Comparison of ENCODE assay signal across 22 cellular contexts in the genomic region with DNA sequence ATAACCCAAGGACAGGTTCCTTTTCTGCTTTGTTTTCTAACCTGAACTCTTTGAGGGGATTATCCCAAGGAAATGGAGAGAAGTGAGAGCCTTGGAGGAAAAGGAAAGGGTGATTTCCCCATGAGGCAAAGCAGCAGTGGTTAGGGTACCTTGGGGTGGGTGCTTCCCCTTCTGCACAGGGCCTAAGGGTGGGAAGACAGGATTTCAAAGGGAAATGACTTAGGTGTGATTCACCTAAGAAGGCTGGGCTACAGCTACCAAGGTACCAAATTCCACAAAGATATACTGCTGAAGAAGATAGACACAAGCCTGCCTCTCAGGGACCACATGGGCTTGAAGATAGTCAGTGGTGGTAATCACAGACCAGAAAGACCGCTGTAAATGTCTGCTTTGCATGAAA.
"Had no signal": no experiment of that assay in that cellular context is flagged by ENCODE, and none has a peak within 500 bp of the region (broad histone marks: within the 10 kb centered on the region; RNA-seq: fewer than 3 reads in every experiment).

No MANE protein-coding gene starts in this region.

- H3K27me3 ChIP-seq: dorsolateral prefrontal cortex, gastroesophageal sphincter, heart left ventricle, hepatocyte, neutrophil, sigmoid colon, stomach, testis, tibial artery had no signal

- H3K4me2 ChIP-seq: hepatocyte had no signal

- H3K79me2 ChIP-seq: hepatocyte had no signal

- H3K4me3 ChIP-seq: dorsolateral prefrontal cortex, gastroesophageal sphincter, heart left ventricle, hepatocyte, lung, mucosa of descending colon, psoas muscle, sigmoid colon, stomach, testis, tibial artery had no signal

- H3K9me3 ChIP-seq: gastroesophageal sphincter, heart left ventricle, mucosa of descending colon, neutrophil, psoas muscle, sigmoid colon, stomach, testis, tibial artery had no signal

- H3K27ac ChIP-seq: dorsolateral prefrontal cortex, epithelial cell of prostate, gastroesophageal sphincter, heart left ventricle, hepatocyte, neutrophil, psoas muscle, sigmoid colon, stomach, testis, tibial artery had no signal

- DNase-seq: dorsolateral prefrontal cortex; effector CD4-positive, alpha-beta T cell; foreskin fibroblast; heart left ventricle; mesenchymal stem cell; mucosa of descending colon; naive B cell; posterior cingulate gyrus; psoas muscle; right cardiac atrium; sigmoid colon; stimulated activated CD4-positive, alpha-beta T cell treated with anti-CD3 and anti-CD28 coated beads, Interleukin-2, amount 100 ng/mL, for 24 hours; stimulated activated CD4-positive, alpha-beta T cell treated with anti-CD3 and anti-CD28 coated beads, Interleukin-4, amount 100 ng/mL, for 24 hours; stimulated activated naive CD4-positive, alpha-beta T cell treated with Interleukin-2 at 50 U/mL for 16 hours; stomach; testis; tibial artery had no signal

- H3K4me1 ChIP-seq: heart left ventricle, psoas muscle, stomach, testis had no signal

- H3K36me3 ChIP-seq: gastroesophageal sphincter, heart left ventricle, neutrophil, sigmoid colon, stomach, tibial artery had no signal

- H2AFZ ChIP-seq: hepatocyte had no signal
